In the genomic region with DNA sequence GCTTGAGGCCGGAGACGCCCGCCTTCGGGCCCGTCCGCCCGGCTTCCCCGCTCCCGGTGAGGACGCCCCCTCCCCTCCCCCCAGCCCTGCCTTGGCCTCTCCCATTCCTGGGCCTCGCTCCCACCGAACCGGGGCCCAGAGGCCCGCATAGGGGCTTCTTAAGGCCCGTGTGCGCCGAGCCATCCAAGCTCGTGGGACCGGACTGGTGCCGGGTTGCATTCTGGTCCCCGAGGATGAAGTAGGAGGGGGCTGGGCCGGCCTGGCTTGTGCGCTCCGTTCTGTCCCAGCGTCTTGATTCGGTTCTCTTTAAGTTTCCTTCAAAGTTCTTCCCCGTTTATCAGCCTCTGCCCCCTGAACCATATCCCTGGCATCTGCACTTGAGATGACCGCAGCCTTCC, we compare ENCODE assay signal across 8 cellular contexts. TPM values are rescaled to one million over a fixed set of nuclear protein-coding genes. Genes with fewer than 3 reads are reported as not detected.
DNase-seq lines count a peak whose midpoint lies in the region; ATAC-seq and TF ChIP-seq lines count a peak whose summit lies in the region.

No MANE protein-coding gene starts in this region.

- peak overlapping the region; percentile 83 for H3K4ac ChIP-seq in trophoblast cell (ENCODE audit: low read depth, low read length)

- peak; percentile 37 for DNase-seq in activated CD4-positive, alpha-beta T cell treated with anti-CD3 and anti-CD28 coated beads for 48 hours
- DNase-seq in activated CD4-positive, alpha-beta T cell treated with anti-CD3 and anti-CD28 coated beads, Interleukin-2, amount 50 U/mL, for 48 hours: no peak
- DNase-seq in OCI-LY7 (ENCODE audit: low spot score) (no peak), epithelial cell of esophagus (ENCODE audit: low read depth) (no peak), trophoblast cell (no peak), amniotic stem cell (lab: John Stamatoyannopoulos, UW) (no peak), glomerular visceral epithelial cell (ENCODE audit: extremely low spot score) (no peak)

- H3K4me1 ChIP-seq in OCI-LY7 (ENCODE audit: insufficient read depth, low read length, poor library complexity, severe bottlenecking): peaks cover 47% of the 10 kb centered on the region
- peaks cover 4 to 12% of the 10 kb centered on the region in 2 experiments for H3K4me1 ChIP-seq in trophoblast cell (ENCODE audit: control insufficient read depth in 1 of 2, insufficient read depth in 2 of 2, low read length in 2 of 2)

- H2BK5ac ChIP-seq in trophoblast cell (ENCODE audit: low read depth, low read length, poor library complexity): peak overlapping the region; percentile 77

- peak overlapping the region; percentile 84 for H4K12ac ChIP-seq in trophoblast cell (ENCODE audit: low read depth, low read length)

- H2BK12ac ChIP-seq in trophoblast cell (ENCODE audit: low read length): no peak overlapping the region

- H3K27ac ChIP-seq in OCI-LY7 (ENCODE audit: low read depth, low read length, poor library complexity, severe bottlenecking) (peak overlapping the region; percentile 80), trophoblast cell (ENCODE audit: low read depth, low read length) (peak overlapping the region; percentile 29)

- H4K20me1 ChIP-seq in OCI-LY7 (ENCODE audit: insufficient read depth, low read length): no peaks in the 10 kb centered on the region

- BruUV-seq in OCI-LY7 (replicated peaks; lab: Mats Ljungman, UMichigan): TSS peak; percentile 58

- no CpG with 5 or more reads among the region's 28 CpGs for WGBS in trophoblast cell (ENCODE audit: extremely low coverage, insufficient coverage, insufficient read length)

- H4K8ac ChIP-seq in trophoblast cell (ENCODE audit: low read depth, low read length): peak overlapping the region; percentile 98

- H3K36me3 ChIP-seq in OCI-LY7 (ENCODE audit: insufficient read depth, low read length): peaks cover 40% of the 10 kb centered on the region
- peaks cover 27 to 29% of the 10 kb centered on the region in 2 experiments for H3K36me3 ChIP-seq in trophoblast cell (ENCODE audit: control insufficient read depth in 1 of 2, insufficient read depth in 2 of 2, low read length in 2 of 2)

- POLR2A ChIA-PET in OCI-LY7 (lab: Charles Lee): no interaction called here

- H3K14ac ChIP-seq in trophoblast cell (ENCODE audit: low read length): peak overlapping the region; percentile 85

- H3K9me3 ChIP-seq in OCI-LY7 (ENCODE audit: low read length): no peaks in the 10 kb centered on the region
- H3K9me3 ChIP-seq in trophoblast cell (ENCODE audit: insufficient read depth, low read depth, low read length): no peaks in the 10 kb centered on the region

- no peak overlapping the region for H3K23ac ChIP-seq in trophoblast cell (ENCODE audit: low read length)

- H3K4me2 ChIP-seq in OCI-LY7 (ENCODE audit: low read length) (peak overlapping the region; percentile 94), trophoblast cell (ENCODE audit: low read length) (peak overlapping the region; percentile 87)

- CTCF ChIA-PET in OCI-LY7 (lab: Charles Lee; ENCODE audit: unreplicated experiment): no interaction called here

- peak overlapping the region; percentile 86 for H3K9ac ChIP-seq in trophoblast cell (ENCODE audit: low read length)

- no peaks in the 10 kb centered on the region for H3K27me3 ChIP-seq in trophoblast cell (ENCODE audit: insufficient read depth, low read length)

- no peak for TF ChIP-seq CTCF in OCI-LY7 (conservative IDR thresholded peaks at IDR 0.05; ENCODE audit: low read length)
- TF ChIP-seq CTCF in epithelial cell of esophagus (IDR thresholded peaks at IDR 0.05; ENCODE audit: insufficient read depth, low read depth, low read length, missing control alignments): no peak

- peak overlapping the region; percentile 86 for H4K91ac ChIP-seq in trophoblast cell (ENCODE audit: low read depth, low read length)

- H3K79me2 ChIP-seq in OCI-LY7 (ENCODE audit: insufficient read depth, low read depth, low read length) (peaks cover 31% of the 10 kb centered on the region; the same call in 1 of the 2 replicates), trophoblast cell (ENCODE audit: control insufficient read depth, insufficient read depth, low read length, poor library complexity) (peaks cover 11% of the 10 kb centered on the region)

- peak overlapping the region; percentile 66 for H2BK120ac ChIP-seq in trophoblast cell (ENCODE audit: insufficient read depth, low read length, poor library complexity)

- H3K79me1 ChIP-seq in trophoblast cell (ENCODE audit: low read length): peaks cover 11% of the 10 kb centered on the region

- H2AK5ac ChIP-seq in trophoblast cell (ENCODE audit: low read length): peak overlapping the region; percentile 79

- no peak for ATAC-seq in GM18907 (IDR thresholded peaks at IDR 0.05; ENCODE audit: unreplicated experiment)

- intact Hi-C loops in OCI-LY7 (cut with micrococcal nuclease; ENCODE audit: unreplicated experiment): no loop called here

- H3K4me3 ChIP-seq in OCI-LY7 (ENCODE audit: low read depth, low read length, poor library complexity, severe bottlenecking): peak overlapping the region; percentile 94
- H3K4me3 ChIP-seq in epithelial cell of esophagus (ENCODE audit: low read length): peak overlapping the region; percentile 78
- H3K4me3 ChIP-seq in trophoblast cell (ENCODE audit: low read depth, low read length): peak overlapping the region; percentile 92

- no peaks in the 10 kb centered on the region for H3K9me2 ChIP-seq in OCI-LY7 (ENCODE audit: insufficient read depth, low read length)

- peak overlapping the region; percentile 77; the same call in 1 of the 2 replicates for H2AFZ ChIP-seq in OCI-LY7 (ENCODE audit: low read length)
- peak overlapping the region; percentile 98 for H2AFZ ChIP-seq in trophoblast cell (ENCODE audit: insufficient read depth, low read length, poor library complexity)

- peak overlapping the region; percentile 93 for H3K18ac ChIP-seq in trophoblast cell (ENCODE audit: low read length)

RNA-seq across cellular contexts. Expression of a gene that starts 0.5 kb away (rescaled TPM):
- total RNA-seq in OCI-LY7 (2014; rRNA removed; shearing (Covaris generic)): 100 and 102 TPM in 2 replicates
- total RNA-seq in OCI-LY7 (2022): 62.4 and 77.6 TPM in 2 replicates
- 35.5 and 36.6 TPM in 2 replicates for polyA plus RNA-seq in trophoblast cell (2013)

RNA-seq across cellular contexts. Expression of a gene that starts 3.7 kb away (rescaled TPM):
- total RNA-seq in OCI-LY7 (2014; rRNA removed; shearing (Covaris generic)): 0.49 and 0.98 TPM in 2 replicates
- total RNA-seq in OCI-LY7 (2022): 4.8 and 6.0 TPM in 2 replicates
- polyA plus RNA-seq in trophoblast cell (2013): 0.49 and 0.62 TPM in 2 replicates

RNA-seq across cellular contexts. Expression of a gene that starts 13.3 kb away (rescaled TPM):
- total RNA-seq in OCI-LY7 (2014; rRNA removed; shearing (Covaris generic)): not detected in 2 replicates
- total RNA-seq in OCI-LY7 (2022): not detected in 2 replicates
- 3.1 TPM in 2 replicates for polyA plus RNA-seq in trophoblast cell (2013)

RNA-seq across cellular contexts. Expression of a gene that starts 17.2 kb away (rescaled TPM):
- 0.10 and 0.54 TPM in 2 replicates for total RNA-seq in OCI-LY7 (2014; rRNA removed; shearing (Covaris generic))
- total RNA-seq in OCI-LY7 (2022): 0.44 and 0.72 TPM in 2 replicates
- polyA plus RNA-seq in trophoblast cell (2013): 1.4 and 1.5 TPM in 2 replicates

RNA-seq across cellular contexts. Expression of a gene that starts 21.4 kb away (rescaled TPM):
- total RNA-seq in OCI-LY7 (2014; rRNA removed; shearing (Covaris generic)): 30.4 and 34.5 TPM in 2 replicates
- total RNA-seq in OCI-LY7 (2022): 21.3 and 26.1 TPM in 2 replicates
- 91.5 and 95.4 TPM in 2 replicates for polyA plus RNA-seq in trophoblast cell (2013)
